Comparison of ENCODE assay signal across 1 cellular context in genomic region chr1:27298632-27299384, GRCh38.
TF ChIP-seq lines count a peak whose summit lies in the region.

No MANE protein-coding gene starts in this region.

TF ChIP-seq in IMR-90, 13 proteins besides CTCF, POLR2A, EP300 and RAD21:
- TF ChIP-seq RFX5 (IDR thresholded peaks at IDR 0.05; ENCODE audit: low read depth, low read length) (no peak), USF2 (IDR thresholded peaks at IDR 0.05; ENCODE audit: low read depth, low read length) (no peak), CEBPB (IDR thresholded peaks at IDR 0.05; ENCODE audit: low read depth, low read length) (no peak), RCOR1 (IDR thresholded peaks at IDR 0.05; ENCODE audit: insufficient replicate concordance, low read length) (no peak), NFE2L2 (IDR thresholded peaks at IDR 0.05; ENCODE audit: low read depth, low read length) (no peak), ELK1 (IDR thresholded peaks at IDR 0.05; ENCODE audit: borderline replicate concordance, low read depth, low read length) (no peak), FOS (IDR thresholded peaks at IDR 0.05; ENCODE audit: low read depth, low read length) (no peak), MAZ (IDR thresholded peaks at IDR 0.05; ENCODE audit: borderline replicate concordance, low read depth, low read length) (no peak), MAFK (IDR thresholded peaks at IDR 0.05; ENCODE audit: low read depth, low read length) (no peak), CHD1 (IDR thresholded peaks at IDR 0.05; ENCODE audit: low read depth, low read length) (no peak), BHLHE40 (IDR thresholded peaks at IDR 0.05; ENCODE audit: low read depth, low read length) (no peak), MXI1 (IDR thresholded peaks at IDR 0.05; ENCODE audit: borderline replicate concordance, low read depth, low read length) (no peak), SMC3 (IDR thresholded peaks at IDR 0.05; ENCODE audit: low read depth, low read length) (no peak)
